14 cellular contexts compared by ENCODE assay signal in the genomic region with DNA sequence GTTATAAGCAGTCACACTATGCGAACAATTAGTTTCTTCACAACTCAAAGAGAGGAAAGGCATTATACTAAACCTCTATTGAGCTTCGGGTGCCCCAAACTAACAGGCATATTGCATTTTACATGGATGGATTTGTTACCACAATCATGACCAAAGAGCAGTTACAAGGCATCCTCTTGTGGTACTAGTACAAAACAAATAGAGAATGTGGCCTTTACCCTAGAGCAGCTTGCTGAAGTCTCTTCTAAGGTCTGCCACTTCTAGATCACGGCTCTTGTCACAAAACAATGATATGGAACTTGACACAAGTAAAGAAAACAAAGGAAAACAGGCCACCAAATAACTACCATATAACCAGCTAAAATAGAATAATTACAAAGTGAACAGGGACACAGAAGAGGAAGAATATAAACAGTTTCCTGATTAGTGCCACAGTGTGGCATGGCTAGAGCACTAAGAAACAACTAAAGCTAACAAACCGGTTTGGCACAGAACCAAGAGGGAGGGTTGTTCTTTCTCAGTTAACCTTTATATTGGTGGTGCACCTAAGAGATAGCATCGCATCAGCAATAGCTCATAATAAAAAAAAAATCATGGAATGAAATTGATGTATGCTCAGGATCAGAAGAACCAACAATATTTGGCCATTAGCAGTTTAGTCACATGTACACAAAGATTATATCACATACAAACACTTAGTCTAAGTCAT.
DNase-seq lines count a peak whose midpoint lies in the region; TF ChIP-seq lines count a peak whose summit lies in the region.
"Had no signal": no experiment of that assay in that cellular context is flagged by ENCODE, and none has a peak within 500 bp of the region (broad histone marks: within the 10 kb centered on the region; RNA-seq: fewer than 3 reads in every experiment).

No MANE protein-coding gene starts in this region.

- no peak overlapping the region for H3K4me3 Mint-ChIP-seq in activated CD4-positive, alpha-beta T cell treated with anti-CD3 and anti-CD28 coated beads, Interleukin-2, amount 10 ng/mL, durations not matched to agents 24 days and 14 days
- H3K4me3 Mint-ChIP-seq in activated CD4-positive, alpha-beta T cell treated with anti-CD3 and anti-CD28 coated beads, Interleukin-2, amount 10 ng/mL, durations not matched to agents 7 days and 5 days: no peak overlapping the region
- no peak overlapping the region for H3K4me3 Mint-ChIP-seq in type B pancreatic cell

- no peak overlapping the region for H3K27ac Mint-ChIP-seq in activated CD4-positive, alpha-beta T cell treated with anti-CD3 and anti-CD28 coated beads, Interleukin-2, amount 10 ng/mL, durations not matched to agents 24 days and 14 days
- H3K27ac Mint-ChIP-seq in activated CD4-positive, alpha-beta T cell treated with anti-CD3 and anti-CD28 coated beads, Interleukin-2, amount 10 ng/mL, durations not matched to agents 7 days and 5 days: no peak overlapping the region
- peak overlapping the region; percentile 52 for H3K27ac Mint-ChIP-seq in type B pancreatic cell

- intact Hi-C loops in activated CD4-positive, alpha-beta T cell treated with anti-CD3 and anti-CD28 coated beads, Interleukin-2, amount 10 ng/mL, durations not matched to agents 24 days and 14 days (cut with micrococcal nuclease): no loop called here

- no peak for TF ChIP-seq CTCF in type B pancreatic cell (conservative IDR thresholded peaks at IDR 0.05)

- POLR2A ChIA-PET in activated CD4-positive, alpha-beta T cell treated with anti-CD3 and anti-CD28 coated beads, Interleukin-2, amount 10 ng/mL, durations not matched to agents 7 days and 5 days (lab: Charles Lee): interaction anchor here (0.6 kb wide), 1 partner anchor 41 kb away, joined by 8 read pairs; no protein-coding TSS in a partner anchor

- H3K9me3 Mint-ChIP-seq in activated CD4-positive, alpha-beta T cell treated with anti-CD3 and anti-CD28 coated beads, Interleukin-2, amount 10 ng/mL, durations not matched to agents 24 days and 14 days: no peaks in the 10 kb centered on the region
- no peaks in the 10 kb centered on the region for H3K9me3 Mint-ChIP-seq in activated CD4-positive, alpha-beta T cell treated with anti-CD3 and anti-CD28 coated beads, Interleukin-2, amount 10 ng/mL, durations not matched to agents 7 days and 5 days
- H3K9me3 Mint-ChIP-seq in type B pancreatic cell: peaks cover 5% of the 10 kb centered on the region

- CTCF ChIA-PET in activated CD4-positive, alpha-beta T cell treated with anti-CD3 and anti-CD28 coated beads, Interleukin-2, amount 10 ng/mL, durations not matched to agents 7 days and 5 days (lab: Charles Lee): interaction anchor here (1.1 kb wide), 1 partner anchor 14 kb away, joined by 4 read pairs; no protein-coding TSS in a partner anchor

- no peaks in the 10 kb centered on the region for H3K27me3 Mint-ChIP-seq in activated CD4-positive, alpha-beta T cell treated with anti-CD3 and anti-CD28 coated beads, Interleukin-2, amount 10 ng/mL, durations not matched to agents 24 days and 14 days
- H3K27me3 Mint-ChIP-seq in activated CD4-positive, alpha-beta T cell treated with anti-CD3 and anti-CD28 coated beads, Interleukin-2, amount 10 ng/mL, durations not matched to agents 7 days and 5 days: no peaks in the 10 kb centered on the region
- no peaks in the 10 kb centered on the region for H3K27me3 Mint-ChIP-seq in type B pancreatic cell

- no peaks in the 10 kb centered on the region for H3K4me1 Mint-ChIP-seq in activated CD4-positive, alpha-beta T cell treated with anti-CD3 and anti-CD28 coated beads, Interleukin-2, amount 10 ng/mL, durations not matched to agents 24 days and 14 days
- H3K4me1 Mint-ChIP-seq in activated CD4-positive, alpha-beta T cell treated with anti-CD3 and anti-CD28 coated beads, Interleukin-2, amount 10 ng/mL, durations not matched to agents 7 days and 5 days: no peaks in the 10 kb centered on the region
- peaks cover 4% of the 10 kb centered on the region for H3K4me1 Mint-ChIP-seq in type B pancreatic cell (ENCODE audit: unreplicated experiment)

- DNase-seq in activated CD4-positive, alpha-beta T cell treated with anti-CD3 and anti-CD28 coated beads, Interleukin-2, amount 10 ng/mL, durations not matched to agents 24 days and 14 days: peak; percentile 47
- DNase-seq in activated CD4-positive, alpha-beta T cell treated with anti-CD3 and anti-CD28 coated beads, Interleukin-2, amount 10 ng/mL, durations not matched to agents 7 days and 5 days: no peak
- DNase-seq in NCI-H748 (lab: John Stamatoyannopoulos, UW; ENCODE audit: unreplicated experiment): peak; percentile 74
- DNase-seq in foreskin melanocyte: peak; percentile 1
- no peak for DNase-seq in type B pancreatic cell (ENCODE audit: extremely low spot score, unreplicated experiment)
- DNase-seq in RKO (ENCODE audit: low spot score): no peak
- DNase-seq in UCSD-AML1 (lab: John Stamatoyannopoulos, UW; ENCODE audit: unreplicated experiment): no peak
- no peak for DNase-seq in DMS79 (lab: John Stamatoyannopoulos, UW)
- DNase-seq: activated CD4-positive, alpha-beta T cell treated with anti-CD3 and anti-CD28 coated beads for 4 hours; activated T-cell treated with anti-CD3 and anti-CD28 coated beads, Interleukin-2, amount 50 U/mL, for 1 hour; DMS79 treated with DMSO at 0.1 percent for 48 hours; NCI-H226; stimulated activated CD4-positive, alpha-beta T cell treated with anti-CD3 and anti-CD28 coated beads, Interleukin-12 subunit alpha, Interleukin-12 subunit beta, amount 100 ng/mL, for 4 hours; T-helper 2 cell had no signal

- no peaks in the 10 kb centered on the region for H3K36me3 Mint-ChIP-seq in activated CD4-positive, alpha-beta T cell treated with anti-CD3 and anti-CD28 coated beads, Interleukin-2, amount 10 ng/mL, durations not matched to agents 24 days and 14 days (ENCODE audit: low read depth)
- H3K36me3 Mint-ChIP-seq in activated CD4-positive, alpha-beta T cell treated with anti-CD3 and anti-CD28 coated beads, Interleukin-2, amount 10 ng/mL, durations not matched to agents 7 days and 5 days (ENCODE audit: low read depth): no peaks in the 10 kb centered on the region
- H3K36me3 Mint-ChIP-seq in type B pancreatic cell: no peaks in the 10 kb centered on the region

Comparison
In these comparisons a context has a peak if more than half of its experiments do, and no peak if none do; other contexts are left out.
1. DNase-seq: peak in activated CD4-positive, alpha-beta T cell treated with anti-CD3 and anti-CD28 coated beads, Interleukin-2, amount 10 ng/mL, durations not matched to agents 24 days and 14 days (single experiment), NCI-H748 (single experiment) and foreskin melanocyte (single experiment); none in activated CD4-positive, alpha-beta T cell treated with anti-CD3 and anti-CD28 coated beads, Interleukin-2, amount 10 ng/mL, durations not matched to agents 7 days and 5 days (single experiment), type B pancreatic cell (single experiment), RKO (single experiment), UCSD-AML1 (single experiment) and DMS79 (single experiment).